In the genomic region with DNA sequence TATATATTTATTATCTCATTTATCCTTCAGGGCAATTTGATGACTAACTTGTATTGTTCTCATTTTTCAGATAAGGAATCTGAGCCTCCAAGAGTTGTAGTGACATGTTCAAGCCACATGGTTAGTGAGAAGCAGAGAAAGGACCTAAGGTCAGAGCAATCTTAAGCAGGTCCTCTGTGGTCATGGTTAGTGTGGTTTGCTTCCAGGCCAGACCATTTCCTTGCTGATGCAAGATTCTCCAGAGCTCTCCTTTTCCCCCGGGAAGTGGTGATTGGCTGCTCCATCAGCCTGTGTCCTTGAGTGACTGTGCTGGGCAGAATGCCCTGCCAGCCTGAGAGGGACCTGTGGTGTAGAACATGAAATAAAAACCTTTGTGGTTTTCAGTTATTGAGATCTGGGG, we compare ENCODE assay signal across 11 cellular contexts.
DNase-seq lines count a peak whose midpoint lies in the region; ATAC-seq, FAIRE-seq and TF ChIP-seq lines count a peak whose summit lies in the region.
"Had no signal": no experiment of that assay in that cellular context is flagged by ENCODE, and none has a peak within 500 bp of the region (broad histone marks: within the 10 kb centered on the region; RNA-seq: fewer than 3 reads in every experiment).

No MANE protein-coding gene starts in this region.

- CTCF ChIA-PET in BJ (lab: Yijun Ruan, JAX): interaction anchor here (3.5 kb wide), 1 partner anchor 11 kb away, joined by 27 read pairs; no protein-coding TSS in a partner anchor

- peaks cover 4% of the 10 kb centered on the region for H3K27me3 Mint-ChIP-seq in astrocyte (ENCODE audit: low read depth, unreplicated experiment)
- H3K27me3 Mint-ChIP-seq: activated naive CD8-positive, alpha-beta T cell treated with anti-CD3 and anti-CD28 coated beads, Interleukin-2, amount 50 U/mL, for 24 hours had no signal

- 74% methylated on average over 1 of the region's 1 CpG for WGBS in prostate gland

- DNase-seq in BJ (ENCODE audit: low read depth) (peak; percentile 32), HPDE6-E6E7 (ENCODE audit: extremely low spot score) (peak; percentile 66), astrocyte (ENCODE audit: low read depth) (peak; percentile 98), kidney glomerular epithelial cell (lab: John Stamatoyannopoulos, UW) (peak; percentile 38), prostate gland (ENCODE audit: low spot score) (no peak), NCI-H1048 (lab: John Stamatoyannopoulos, UW) (no peak)
- DNase-seq: activated CD4-positive, alpha-beta T cell treated with anti-CD3 and anti-CD28 coated beads for 4 hours; activated naive CD8-positive, alpha-beta T cell treated with anti-CD3 and anti-CD28 coated beads, Interleukin-2, amount 50 U/mL, for 24 hours; nucleus accumbens had no signal

- TF ChIP-seq POLR2A in prostate gland (IDR thresholded peaks at IDR 0.05): no peak

- FAIRE-seq in astrocyte (lab: Jason Lieb, UNC): peak; percentile 71

- peaks cover 4% of the 10 kb centered on the region for H3K36me3 Mint-ChIP-seq in astrocyte (ENCODE audit: low read depth, unreplicated experiment)

- intact Hi-C loops in prostate gland (cut with DNase I): no loop called here

- peaks cover 4% of the 10 kb centered on the region for H3K27me3 ChIP-seq in BJ (ENCODE audit: control insufficient read depth, insufficient read depth, low read length)
- peaks cover 15% of the 10 kb centered on the region for H3K27me3 ChIP-seq in astrocyte (ENCODE audit: insufficient read depth, low read length)
- no peaks in the 10 kb centered on the region for H3K27me3 ChIP-seq in prostate gland (replicated peaks; ENCODE audit: insufficient read depth)

- no peak overlapping the region for H3K4me3 ChIP-seq in BJ (ENCODE audit: low read depth, low read length)
- no peak overlapping the region for H3K4me3 ChIP-seq in astrocyte (ENCODE audit: insufficient read depth, low read depth, low read length)
- no peak overlapping the region for H3K4me3 ChIP-seq in prostate gland

- H3K36me3 ChIP-seq in BJ (ENCODE audit: control insufficient read depth, insufficient read depth, low read length) (no peaks in the 10 kb centered on the region), astrocyte (ENCODE audit: insufficient read depth, low read length) (no peaks in the 10 kb centered on the region), prostate gland (no peaks in the 10 kb centered on the region)

- no peak for ATAC-seq in GM18907 (IDR thresholded peaks at IDR 0.05; ENCODE audit: unreplicated experiment)
- ATAC-seq in GM19324 (IDR thresholded peaks at IDR 0.05; ENCODE audit: low FRiP score, unreplicated experiment): no peak
- ATAC-seq: activated naive CD8-positive, alpha-beta T cell treated with anti-CD3 and anti-CD28 coated beads, Interleukin-2, amount 50 U/mL, for 24 hours had no signal

- H3K4me2 ChIP-seq in astrocyte (ENCODE audit: low read length): no peak overlapping the region

- H2AFZ ChIP-seq in astrocyte (ENCODE audit: low read depth, low read length): no peak overlapping the region

- POLR2A ChIA-PET in BJ (lab: Charles Lee): no interaction called here

- H3K79me2 ChIP-seq in astrocyte (ENCODE audit: insufficient read depth, low read length): no peaks in the 10 kb centered on the region

- H3K4me1 ChIP-seq in astrocyte (ENCODE audit: insufficient read depth, low read length) (peaks cover 3% of the 10 kb centered on the region), prostate gland (replicated peaks) (no peaks in the 10 kb centered on the region)

- TF ChIP-seq CTCF in BJ (IDR thresholded peaks at IDR 0.05; ENCODE audit: insufficient read depth, low read depth, low read length): no peak
- TF ChIP-seq CTCF in astrocyte (IDR thresholded peaks at IDR 0.05; ENCODE audit: insufficient read depth, low read depth, low read length): no peak
- TF ChIP-seq CTCF in prostate gland (IDR thresholded peaks at IDR 0.05): no peak

- H3K4me1 Mint-ChIP-seq in astrocyte (ENCODE audit: low read depth, unreplicated experiment): peaks cover 10% of the 10 kb centered on the region
- H3K4me1 Mint-ChIP-seq: activated naive CD8-positive, alpha-beta T cell treated with anti-CD3 and anti-CD28 coated beads, Interleukin-2, amount 50 U/mL, for 24 hours had no signal

- H3K9me3 Mint-ChIP-seq in astrocyte (ENCODE audit: unreplicated experiment): peaks cover 3% of the 10 kb centered on the region
- H3K9me3 Mint-ChIP-seq: activated naive CD8-positive, alpha-beta T cell treated with anti-CD3 and anti-CD28 coated beads, Interleukin-2, amount 50 U/mL, for 24 hours had no signal

- no peak overlapping the region for H3K4me3 Mint-ChIP-seq in astrocyte (ENCODE audit: unreplicated experiment)
- H3K4me3 Mint-ChIP-seq: activated naive CD8-positive, alpha-beta T cell treated with anti-CD3 and anti-CD28 coated beads, Interleukin-2, amount 50 U/mL, for 24 hours had no signal

- H3K9me3 ChIP-seq in astrocyte (ENCODE audit: insufficient read depth, low read depth, low read length): no peaks in the 10 kb centered on the region
- no peaks in the 10 kb centered on the region for H3K9me3 ChIP-seq in prostate gland

- no peak overlapping the region for H3K9ac ChIP-seq in astrocyte (ENCODE audit: low read length)

- H3K27ac ChIP-seq in astrocyte (ENCODE audit: low read depth, low read length) (no peak overlapping the region), prostate gland (no peak overlapping the region)

- H3K27ac Mint-ChIP-seq in astrocyte (ENCODE audit: unreplicated experiment): peak overlapping the region; percentile 73
- H3K27ac Mint-ChIP-seq: activated naive CD8-positive, alpha-beta T cell treated with anti-CD3 and anti-CD28 coated beads, Interleukin-2, amount 50 U/mL, for 24 hours had no signal

- H4K20me1 ChIP-seq in astrocyte (ENCODE audit: insufficient read depth, low read length): no peaks in the 10 kb centered on the region

Comparison
In these comparisons a context has a peak if more than half of its experiments do, and no peak if none do; other contexts are left out.
1. DNase-seq: peak in BJ (single experiment), HPDE6-E6E7 (single experiment), astrocyte (single experiment) and kidney glomerular epithelial cell (single experiment); none in prostate gland (single experiment) and NCI-H1048 (single experiment).